ENCODE assay signal across 10 cellular contexts in genomic region chr2:62578837-62579640, GRCh38.
A peak's percentile ranks its signal among the peaks of the same experiment; 100 is the strongest.
DNase-seq lines count a peak whose midpoint lies in the region; TF ChIP-seq lines count a peak whose summit lies in the region.
"Had no signal": no experiment of that assay in that cellular context is flagged by ENCODE, and none has a peak within 500 bp of the region (broad histone marks: within the 10 kb centered on the region; RNA-seq: fewer than 3 reads in every experiment).

No MANE protein-coding gene starts in this region.

- no peak for TF ChIP-seq POLR2A in esophagus squamous epithelium (IDR thresholded peaks at IDR 0.05)

- H3K27me3 ChIP-seq in esophagus squamous epithelium = no peaks in the 10 kb centered on the region

- H3K9me3 ChIP-seq in esophagus squamous epithelium = no peaks in the 10 kb centered on the region

- no peaks in the 10 kb centered on the region for H3K36me3 ChIP-seq in esophagus squamous epithelium

- 16 to 47% methylated on average over 4 to 5 of the region's 7 CpGs for WGBS in esophagus squamous epithelium, 2 donors

- intact Hi-C loops in esophagus squamous epithelium (cut with DNase I) = no loop called here

- peak in 1 of 6 experiments; percentile 4 for TF ChIP-seq CTCF in esophagus squamous epithelium (IDR thresholded peaks at IDR 0.05)

- no peak overlapping the region for H3K4me3 ChIP-seq in esophagus squamous epithelium

- peaks cover 4 to 48% (median 19%) of the 10 kb centered on the region in 3 donors for H3K4me1 ChIP-seq in esophagus squamous epithelium

- H3K27ac ChIP-seq in esophagus squamous epithelium = peak overlapping the region; percentile 65 to 78 (median 75)

- DNase-seq in Daoy (ENCODE audit: low read depth) = peak; percentile 48
- peak; percentile 78 for DNase-seq in RPMI7951 (ENCODE audit: low read depth)
- DNase-seq in esophagus squamous epithelium (lab: John Stamatoyannopoulos, UW) = no peak
- DNase-seq in renal cortical epithelial cell (ENCODE audit: low read depth) = peak; percentile 96
- DNase-seq in foreskin melanocyte = no peak
- no peak for DNase-seq in occipital lobe (lab: John Stamatoyannopoulos, UW)
- no peak for DNase-seq in central memory CD4-positive, alpha-beta T cell
- DNase-seq in SKM-1 (lab: John Stamatoyannopoulos, UW; ENCODE audit: unreplicated experiment) = no peak
- DNase-seq: DMS 273 treated with DMSO at 0.1 percent for 48 hours, NCI-H510A had no signal

Comparison
In these comparisons a context has a peak if more than half of its experiments do, and no peak if none do; other contexts are left out.
1. DNase-seq: peak in Daoy (single experiment), RPMI7951 (single experiment) and renal cortical epithelial cell (single experiment); none in esophagus squamous epithelium (single experiment), foreskin melanocyte (single experiment), occipital lobe (single experiment), central memory CD4-positive, alpha-beta T cell (single experiment) and SKM-1 (single experiment).